ENCODE assay signal across 18 cellular contexts in the genomic region with DNA sequence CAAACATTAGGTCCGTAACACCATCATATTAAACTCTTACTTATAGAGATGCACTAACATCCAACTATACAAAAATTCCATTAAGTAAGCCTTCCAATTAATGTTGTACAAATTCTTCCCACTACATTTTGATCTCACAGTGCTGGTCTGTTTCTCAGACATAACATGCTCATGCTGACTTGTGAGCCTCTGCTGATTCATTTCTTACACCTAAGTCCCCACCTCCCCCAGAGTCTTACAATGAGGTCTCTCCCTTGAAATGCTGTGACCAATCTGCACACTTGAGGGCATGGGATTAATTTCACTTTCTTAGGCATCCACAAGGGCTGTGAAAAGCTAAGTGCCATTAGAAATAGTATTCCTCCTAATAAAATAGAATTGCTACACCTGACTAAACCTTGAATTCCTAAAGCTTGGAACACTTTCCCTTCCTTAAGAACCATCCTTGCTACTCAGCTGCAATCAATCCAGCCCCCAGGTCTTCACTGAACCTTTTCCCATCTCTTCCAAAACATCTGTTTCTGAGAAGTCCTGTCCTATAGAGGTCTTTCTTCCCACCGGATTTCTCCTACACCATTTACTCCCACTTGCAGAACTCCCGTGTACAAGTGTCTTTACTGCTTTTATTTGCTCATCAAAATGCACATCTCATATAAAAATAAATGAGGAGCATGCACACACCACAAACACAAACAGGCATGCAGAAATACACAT.
"Had no signal": no experiment of that assay in that cellular context is flagged by ENCODE, and none has a peak within 500 bp of the region (broad histone marks: within the 10 kb centered on the region; RNA-seq: fewer than 3 reads in every experiment).

No MANE protein-coding gene starts in this region.

- DNase-seq: activated CD4-positive, alpha-beta memory T cell treated with anti-CD3 and anti-CD28 coated beads for 36 hours; activated CD4-positive, alpha-beta T cell treated with anti-CD3 and anti-CD28 coated beads, Interleukin-2, amount 10 ng/mL, durations not matched to agents 7 days and 5 days; activated CD4-positive, CD25-positive, alpha-beta regulatory T cell; activated CD8-positive, alpha-beta memory T cell treated with anti-CD3 and anti-CD28 coated beads for 24 hours; activated gamma-delta T cell treated with Interleukin-2 at 50 U/mL for 16 hours; activated naive CD4-positive, alpha-beta T cell treated with anti-CD3 and anti-CD28 coated beads, Interleukin-2, amount 10 ng/mL, durations not matched to agents 7 days and 5 days; activated naive CD8-positive, alpha-beta T cell treated with anti-CD3 and anti-CD28 coated beads for 36 hours; activated T-cell treated with anti-CD3 and anti-CD28 coated beads, Interleukin-2, amount 50 U/mL, for 4 hours; anterior cingulate cortex; central memory CD4-positive, alpha-beta T cell; Karpas-422; NCI-H1048; NCI-H146; NCI-H187 treated with DMSO at 0.1 percent for 48 hours; NCI-H2081 treated with DMSO at 0.1 percent for 48 hours; NCI-H446; PC-3; SHP77 treated with DMSO at 0.1 percent for 48 hours had no signal

- ATAC-seq: activated T-cell treated with anti-CD3 and anti-CD28 coated beads, Interleukin-2, amount 50 U/mL, for 4 hours; PC-3 had no signal
